Comparison of ENCODE assay signal across 21 cellular contexts in genomic region chr6:35723587-35723986, GRCh38. TPM values are rescaled to one million over a fixed set of nuclear protein-coding genes. Genes with fewer than 3 reads are reported as not detected.
DNase-seq lines count a peak whose midpoint lies in the region; ATAC-seq, FAIRE-seq and TF ChIP-seq lines count a peak whose summit lies in the region.
"Had no signal": no experiment of that assay in that cellular context is flagged by ENCODE, and none has a peak within 500 bp of the region (broad histone marks: within the 10 kb centered on the region; RNA-seq: fewer than 3 reads in every experiment).

No MANE protein-coding gene starts in this region.

- peak overlapping the region; percentile 46 for H3K4me3 Mint-ChIP-seq in CD4-positive, alpha-beta T cell
- H3K4me3 Mint-ChIP-seq: activated CD4-positive, alpha-beta T cell treated with anti-CD3 and anti-CD28 coated beads for 36 hours; activated T-cell treated with anti-CD3 and anti-CD28 coated beads, Interleukin-2, amount 50 U/mL, for 72 hours; CD14-positive monocyte; T-helper 1 cell treated with Interleukin-12 subunit alpha and Interleukin-12 subunit beta and Interleukin-4 antibody, amounts not matched to agents 30 μg/mL and 1 μg/mL, for 36 hours had no signal

- H3K9ac ChIP-seq in liver (ENCODE audit: low read depth in 1 of 2, low read length in 2 of 2) (peak overlapping the region in 1 of 2 donors; percentile 14), stomach smooth muscle (ENCODE audit: low read length in 2 of 2) (peak overlapping the region; percentile 18 to 47)

- no peaks in the 10 kb centered on the region for H3K36me3 ChIP-seq in liver (ENCODE audit: control insufficient read depth in 4 of 4, insufficient read depth in 3 of 4, low read depth in 1 of 4, low read length in 3 of 4)
- no peaks in the 10 kb centered on the region for H3K36me3 ChIP-seq in stomach smooth muscle (ENCODE audit: control insufficient read depth in 2 of 2, insufficient read depth in 2 of 2, low read length in 2 of 2)

- DNase-seq in CD4-positive, alpha-beta T cell, result no peak
- DNase-seq in D721Med (ENCODE audit: insufficient read length, low spot score) (no peak), NCI-H1092 treated with DMSO at 0.1 percent for 48 hours (lab: John Stamatoyannopoulos, UW) (no peak)
- DNase-seq: activated CD4-positive, alpha-beta T cell treated with anti-CD3 and anti-CD28 coated beads for 36 hours; activated T-cell treated with anti-CD3 and anti-CD28 coated beads, Interleukin-2, amount 50 U/mL, for 72 hours; KBM-7; kidney glomerular epithelial cell; NCI-H1436 treated with DMSO at 0.1 percent for 48 hours; NCI-H524 had no signal

- no peaks in the 10 kb centered on the region for H3K9me3 Mint-ChIP-seq in CD4-positive, alpha-beta T cell
- H3K9me3 Mint-ChIP-seq: activated T-cell treated with anti-CD3 and anti-CD28 coated beads, Interleukin-2, amount 50 U/mL, for 72 hours; CD14-positive monocyte; T-helper 1 cell treated with Interleukin-12 subunit alpha and Interleukin-12 subunit beta and Interleukin-4 antibody, amounts not matched to agents 30 μg/mL and 1 μg/mL, for 36 hours had no signal

- H3K4me3 ChIP-seq in liver (ENCODE audit: low read depth in 1 of 3, low read length in 3 of 3) (no peak overlapping the region), stomach smooth muscle (ENCODE audit: low read length in 2 of 2) (no peak overlapping the region)

- CTCF ChIA-PET in CD4-positive, alpha-beta T cell (lab: Charles Lee), result interaction anchor here (0.6 to 5.8 kb wide), 2 partner anchors 13 to 246 kb away, joined by 3 to 24 read pairs; partner anchors contain the start of gene ARMC12

- H3K27me3 ChIP-seq in CD4-positive, alpha-beta T cell (ENCODE audit: control insufficient read depth, insufficient read depth, low read length), result no peaks in the 10 kb centered on the region
- H3K27me3 ChIP-seq in liver (ENCODE audit: control insufficient read depth in 4 of 4, insufficient read depth in 4 of 4, low read length in 3 of 4) (no peaks in the 10 kb centered on the region), stomach smooth muscle (ENCODE audit: control insufficient read depth in 1 of 2, insufficient read depth in 2 of 2, low read length in 2 of 2) (no peaks in the 10 kb centered on the region)

- no peak for ATAC-seq in CD4-positive, alpha-beta T cell (ENCODE audit: poor library complexity)
- ATAC-seq in GM21786 (IDR thresholded peaks at IDR 0.05; ENCODE audit: unreplicated experiment) (no peak), HG03095 (IDR thresholded peaks at IDR 0.05; ENCODE audit: unreplicated experiment) (no peak)
- ATAC-seq: activated CD4-positive, alpha-beta T cell treated with anti-CD3 and anti-CD28 coated beads for 36 hours; activated T-cell treated with anti-CD3 and anti-CD28 coated beads, Interleukin-2, amount 50 U/mL, for 72 hours; Panc1 had no signal

- intact Hi-C loops in CD4-positive, alpha-beta T cell (cut with DNase I, micrococcal nuclease), result no loop called here

- H3K27ac Mint-ChIP-seq in CD4-positive, alpha-beta T cell, result peak overlapping the region; percentile 87
- H3K27ac Mint-ChIP-seq: activated T-cell treated with anti-CD3 and anti-CD28 coated beads, Interleukin-2, amount 50 U/mL, for 72 hours; T-helper 1 cell treated with Interleukin-12 subunit alpha and Interleukin-12 subunit beta and Interleukin-4 antibody, amounts not matched to agents 30 μg/mL and 1 μg/mL, for 36 hours had no signal

- no peak for TF ChIP-seq CTCF in CD4-positive, alpha-beta T cell (IDR thresholded peaks at IDR 0.05)
- TF ChIP-seq CTCF in VCaP (conservative IDR thresholded peaks at IDR 0.05) (no peak), liver (IDR thresholded peaks at IDR 0.05; ENCODE audit: low read depth, low read length, missing input control) (no peak), D721Med (IDR thresholded peaks at IDR 0.05; ENCODE audit: insufficient read depth, missing control alignments) (no peak)

- H3K27me3 Mint-ChIP-seq in CD4-positive, alpha-beta T cell, result no peaks in the 10 kb centered on the region
- H3K27me3 Mint-ChIP-seq: activated CD4-positive, alpha-beta T cell treated with anti-CD3 and anti-CD28 coated beads for 36 hours had no signal

- H3K9me3 ChIP-seq in CD4-positive, alpha-beta T cell (ENCODE audit: control insufficient read depth, low read length), result no peaks in the 10 kb centered on the region
- H3K9me3 ChIP-seq in liver (ENCODE audit: control insufficient read depth in 4 of 4, low read length in 3 of 4), result no peaks in the 10 kb centered on the region
- H3K9me3 ChIP-seq in stomach smooth muscle (ENCODE audit: control insufficient read depth in 2 of 2, low read length in 2 of 2), result no peaks in the 10 kb centered on the region

- POLR2A ChIA-PET in CD4-positive, alpha-beta T cell (lab: Charles Lee), result interaction anchor here (1.5 kb wide), 1 partner anchor 13 kb away, joined by 4 read pairs; no protein-coding TSS in a partner anchor

- WGBS in liver, result 82% methylated on average over 2 of the region's 2 CpGs

- H3K27ac ChIP-seq in CD4-positive, alpha-beta T cell (ENCODE audit: low read depth, low read length), result no peak overlapping the region
- peak overlapping the region; percentile 100 for H3K27ac ChIP-seq in VCaP
- peak overlapping the region; percentile 72 to 95 for H3K27ac ChIP-seq in liver (ENCODE audit: low read depth in 1 of 2, low read length in 2 of 2)
- peak overlapping the region; percentile 100 for H3K27ac ChIP-seq in stomach smooth muscle (ENCODE audit: low read length)

- H3K4me1 ChIP-seq in liver (ENCODE audit: control insufficient read depth in 4 of 4, insufficient read depth in 4 of 4, low read length in 3 of 4), result peaks cover 24 to 70% (median 59%) of the 10 kb centered on the region in 4 donors
- peaks cover 82% of the 10 kb centered on the region for H3K4me1 ChIP-seq in stomach smooth muscle (ENCODE audit: control insufficient read depth, insufficient read depth, low read length)

- TF ChIP-seq RAD21 in liver (IDR thresholded peaks at IDR 0.05), result no peak

- FAIRE-seq in D721Med (lab: Jason Lieb, UNC), result no peak
- FAIRE-seq: GM12891 had no signal

- H3K4me1 Mint-ChIP-seq in CD4-positive, alpha-beta T cell (ENCODE audit: low read depth), result peaks cover 85% of the 10 kb centered on the region

- H3K36me3 Mint-ChIP-seq in CD4-positive, alpha-beta T cell (ENCODE audit: low read depth), result no peaks in the 10 kb centered on the region
- H3K36me3 Mint-ChIP-seq: brain, CD14-positive monocyte had no signal

TF ChIP-seq in liver, 16 proteins besides CTCF, POLR2A, EP300 and RAD21:
- no peak for TF ChIP-seq ATF3 (IDR thresholded peaks at IDR 0.05)
- peak; percentile 16 for TF ChIP-seq FOXA2 (IDR thresholded peaks at IDR 0.05)

RNA-seq across cellular contexts. Expression of gene ARMC12, which starts 13.2 kb away (rescaled TPM):
- 1 to 10 TPM; 1.9 to 2.8 TPM for total RNA-seq in CD4-positive, alpha-beta T cell
- total RNA-seq in liver, result under 1 TPM in 1 of 2 donors, not detected in 1; 0.42 TPM
- polyA plus RNA-seq in liver, result under 1 TPM; 0.43 to 0.64 TPM
- total RNA-seq: glomerular endothelial cell had no signal
- polyA plus RNA-seq: CD14-positive monocyte had no signal

RNA-seq across cellular contexts. Expression of gene FKBP5, which starts 34.9 kb away (rescaled TPM):
- total RNA-seq in CD4-positive, alpha-beta T cell, result 10 to 100 TPM; 72.6 to 75.9 TPM
- 100 to 1,000 TPM in 1 of 2 donors, 10 to 100 TPM in 1; 10.3 to 132 TPM for total RNA-seq in liver
- 10 to 100 TPM; 61.7 to 65.8 TPM for polyA plus RNA-seq in liver

RNA-seq across cellular contexts. Expression of gene CLPSL2, which starts 52.8 kb away (rescaled TPM):
- total RNA-seq in CD4-positive, alpha-beta T cell, result not detected
- total RNA-seq in liver, result not detected
- polyA plus RNA-seq in liver, result not detected
- total RNA-seq: activated CD4-positive, alpha-beta T cell treated with anti-CD3 and anti-CD28 coated beads for 36 hours; activated T-cell treated with anti-CD3 and anti-CD28 coated beads, Interleukin-2, amount 50 U/mL, for 72 hours; glomerular endothelial cell; skeletal muscle tissue had no signal
- polyA plus RNA-seq: CD14-positive monocyte had no signal

RNA-seq across cellular contexts. Expression of gene CLPSL1, which starts 57.2 kb away (rescaled TPM):
- not detected for total RNA-seq in CD4-positive, alpha-beta T cell
- total RNA-seq in liver, result not detected
- not detected for polyA plus RNA-seq in liver
- total RNA-seq: activated CD4-positive, alpha-beta T cell treated with anti-CD3 and anti-CD28 coated beads for 36 hours; activated T-cell treated with anti-CD3 and anti-CD28 coated beads, Interleukin-2, amount 50 U/mL, for 72 hours; glomerular endothelial cell; skeletal muscle tissue had no signal
- polyA plus RNA-seq: CD14-positive monocyte had no signal
